21 cellular contexts compared by ENCODE assay signal in genomic region chr4:112908511-112908910, GRCh38.
DNase-seq lines count a peak whose midpoint lies in the region; ATAC-seq, FAIRE-seq and TF ChIP-seq lines count a peak whose summit lies in the region.
"Had no signal": no experiment of that assay in that cellular context is flagged by ENCODE, and none has a peak within 500 bp of the region (broad histone marks: within the 10 kb centered on the region; RNA-seq: fewer than 3 reads in every experiment).

No MANE protein-coding gene starts in this region.

- H3K9me3 ChIP-seq in Loucy (ENCODE audit: insufficient read depth, low read depth, low read length) (no peaks in the 10 kb centered on the region), aorta (ENCODE audit: control insufficient read depth, low read length) (no peaks in the 10 kb centered on the region), esophagus muscularis mucosa (no peaks in the 10 kb centered on the region)
- H3K9me3 ChIP-seq: left ventricle myocardium inferior, sigmoid colon had no signal

- no peak for FAIRE-seq in bronchial epithelial cell (lab: Jason Lieb, UNC)

- H3K36me3 ChIP-seq in Loucy (ENCODE audit: insufficient read depth, low read length) (no peaks in the 10 kb centered on the region), bronchial epithelial cell (ENCODE audit: control insufficient read depth, insufficient read depth, low read length) (no peaks in the 10 kb centered on the region), aorta (ENCODE audit: control insufficient read depth in 1 of 2, insufficient read depth in 2 of 2, low read length in 1 of 2) (no peaks in the 10 kb centered on the region), esophagus muscularis mucosa (no peaks in the 10 kb centered on the region)
- H3K36me3 ChIP-seq: cardiac muscle cell, left ventricle myocardium inferior, sigmoid colon had no signal

- no peak overlapping the region for H3K4me2 ChIP-seq in Loucy (ENCODE audit: low read depth, low read length, poor library complexity, severe bottlenecking)

- no peak overlapping the region for H3K27ac ChIP-seq in aorta (ENCODE audit: low read depth in 1 of 2, low read length in 2 of 2)
- H3K27ac ChIP-seq in esophagus muscularis mucosa (replicated peaks in 1 of 4), result no peak overlapping the region
- H3K27ac ChIP-seq: cardiac muscle cell, left ventricle myocardium inferior had no signal

- H3F3A ChIP-seq in Loucy (ENCODE audit: low read depth), result no peaks in the 10 kb centered on the region

- in situ Hi-C loops in KBM-7 (cut with MboI; ENCODE audit: low pct_unique_long_range_greater_than_20kb, low sequenced_read_pairs), result no loop called here

- H3K4me3 ChIP-seq in Loucy (ENCODE audit: low read length, poor library complexity, severe bottlenecking), result no peak overlapping the region
- H3K4me3 ChIP-seq in bronchial epithelial cell (ENCODE audit: low read depth, low read length), result no peak overlapping the region
- H3K4me3 ChIP-seq in aorta (ENCODE audit: low read length in 2 of 2), result no peak overlapping the region
- no peak overlapping the region for H3K4me3 ChIP-seq in esophagus muscularis mucosa
- H3K4me3 ChIP-seq: cardiac muscle cell, left ventricle myocardium inferior, sigmoid colon had no signal

- H3K4me1 ChIP-seq in Loucy (ENCODE audit: insufficient read depth, low read length, poor library complexity, severe bottlenecking) (peaks cover 6% of the 10 kb centered on the region), aorta (ENCODE audit: control insufficient read depth in 1 of 2, insufficient read depth in 2 of 2, low read length in 2 of 2) (no peaks in the 10 kb centered on the region), esophagus muscularis mucosa (peaks cover 0 to 39% (median 24%) of the 10 kb centered on the region in 4 donors)

- peak overlapping the region; percentile 72 for H2AFZ ChIP-seq in Loucy (ENCODE audit: low read length)

- TF ChIP-seq CTCF in Loucy (conservative IDR thresholded peaks at IDR 0.05; ENCODE audit: low read length) (no peak), bronchial epithelial cell (IDR thresholded peaks at IDR 0.05; ENCODE audit: insufficient read depth, low read length, severe bottlenecking) (no peak), esophagus muscularis mucosa (IDR thresholded peaks at IDR 0.05) (no peak)

- H3K27me3 ChIP-seq in Loucy (ENCODE audit: insufficient read depth, low read length, poor library complexity, severe bottlenecking), result no peaks in the 10 kb centered on the region
- H3K27me3 ChIP-seq in bronchial epithelial cell (ENCODE audit: control insufficient read depth, insufficient read depth, low read length), result no peaks in the 10 kb centered on the region
- no peaks in the 10 kb centered on the region for H3K27me3 ChIP-seq in aorta (ENCODE audit: control insufficient read depth in 1 of 2, insufficient read depth in 2 of 2, low read length in 1 of 2)
- H3K27me3 ChIP-seq in esophagus muscularis mucosa, result no peaks in the 10 kb centered on the region
- H3K27me3 ChIP-seq: cardiac muscle cell, sigmoid colon had no signal

- WGBS in aorta, 2 donors, result 90% methylated on average over 1 of the region's 1 CpG
- 83% methylated on average over 1 of the region's 1 CpG for WGBS in esophagus muscularis mucosa

- no peak overlapping the region for H3K9ac ChIP-seq in Loucy (ENCODE audit: low read depth, low read length, poor library complexity, severe bottlenecking)

- no peak for ATAC-seq in aorta (ENCODE audit: low FRiP score)
- ATAC-seq: activated T-cell treated with anti-CD3 and anti-CD28 coated beads, Interleukin-2, amount 50 U/mL, for 72 hours; natural killer cell treated with Interleukin-12 subunit alpha and Interleukin-12 subunit beta and Interleukin-15 and Interleukin-18, amount 100 ng/mL, for 72 hours had no signal

- intact Hi-C loops in aorta (cut with DNase I), result no loop called here
- intact Hi-C loops in esophagus muscularis mucosa (cut with DNase I), result no loop called here

- H3K79me2 ChIP-seq in Loucy (ENCODE audit: insufficient read depth, low read length), result no peaks in the 10 kb centered on the region

- H4K20me1 ChIP-seq in Loucy (ENCODE audit: insufficient read depth, low read length, poor library complexity, severe bottlenecking), result no peaks in the 10 kb centered on the region

- no peak for TF ChIP-seq EP300 in esophagus muscularis mucosa (IDR thresholded peaks at IDR 0.05)

- H3K9me2 ChIP-seq in Loucy (replicated peaks; ENCODE audit: low read depth, low read length), result no peaks in the 10 kb centered on the region

- DNase-seq in Daoy (ENCODE audit: low read depth), result peak; percentile 12
- peak; percentile 18 for DNase-seq in bronchial epithelial cell (ENCODE audit: low read depth)
- peak; percentile 42 for DNase-seq in kidney tubule cell (ENCODE audit: low spot score)
- no peak for DNase-seq in aorta
- no peak for DNase-seq in dedifferentiated amniotic fluid mesenchymal stem cell (ENCODE audit: extremely low spot score)
- DNase-seq in KBM-7, result no peak
- no peak for DNase-seq in esophagus muscularis mucosa (ENCODE audit: extremely low spot score)
- DNase-seq: activated CD4-positive, alpha-beta T cell treated with anti-CD3 and anti-CD28 coated beads, Interleukin-2, amount 10 ng/mL, durations not matched to agents 24 days and 14 days; activated naive CD4-positive, alpha-beta T cell treated with Interleukin-2 at 50 U/mL for 16 hours; activated T-cell treated with anti-CD3 and anti-CD28 coated beads, Interleukin-2, amount 50 U/mL, for 72 hours; foreskin fibroblast; immature natural killer cell; left ventricle myocardium inferior; NCI-H2171 treated with DMSO at 0.1 percent for 48 hours; NCI-H526; posterior cingulate gyrus; RPMI8226; sigmoid colon had no signal

- no peak for TF ChIP-seq POLR2A in esophagus muscularis mucosa (IDR thresholded peaks at IDR 0.05; ENCODE audit: low read depth)

Comparison
In these comparisons a context has a peak if more than half of its experiments do, and no peak if none do; other contexts are left out.
1. DNase-seq: peak in Daoy (single experiment), bronchial epithelial cell (single experiment) and kidney tubule cell (single experiment); none in aorta (0 of 2), dedifferentiated amniotic fluid mesenchymal stem cell (single experiment), KBM-7 (single experiment) and esophagus muscularis mucosa (single experiment).